Comparison of ENCODE assay signal across 1 cellular context in genomic region chr9:112061152-112061740, GRCh38.
TF ChIP-seq lines count a peak whose summit lies in the region.

No MANE protein-coding gene starts in this region.

TF ChIP-seq in K562, 482 proteins besides CTCF, POLR2A, EP300 and RAD21 (continued from another document and continues in another):
- TF ChIP-seq RREB1 (CRISPR knock-in tag; IDR thresholded peaks at IDR 0.05) (peak; percentile 56; the same call in 1 of the 2 replicates), ZNF253 (CRISPR knock-in tag; conservative IDR thresholded peaks at IDR 0.05) (no peak), L3MBTL2 (IDR thresholded peaks at IDR 0.05) (peak; percentile 25; the same call in 1 of the 2 replicates), NCOA6 (IDR thresholded peaks at IDR 0.05) (no peak), ZC3H11A (IDR thresholded peaks at IDR 0.05; ENCODE audit: low read depth, low read length) (no peak), ZNF408 (CRISPR knock-in tag; IDR thresholded peaks at IDR 0.05; ENCODE audit: low read depth) (no peak), CSDE1 (IDR thresholded peaks at IDR 0.05) (no peak), ZNF280B (CRISPR knock-in tag; IDR thresholded peaks at IDR 0.05) (no peak), ZNF75A (CRISPR knock-in tag; IDR thresholded peaks at IDR 0.05) (no peak), ELK1 (CRISPR knock-in tag; IDR thresholded peaks at IDR 0.05) (no peak), TAF1 (IDR thresholded peaks at IDR 0.05; ENCODE audit: control insufficient read depth, extremely low read depth, insufficient read depth, low read length, severe bottlenecking) (no peak), NR4A1 (CRISPR knock-in tag; IDR thresholded peaks at IDR 0.05) (no peak), NR4A1 (tag; IDR thresholded peaks at IDR 0.05) (no peak), CBX5 (IDR thresholded peaks at IDR 0.05; ENCODE audit: borderline replicate concordance, low read depth) (no peak), ZNF121 (CRISPR knock-in tag; conservative IDR thresholded peaks at IDR 0.05) (no peak), E2F1 (CRISPR knock-in tag; IDR thresholded peaks at IDR 0.05) (no peak), CAMTA2 (CRISPR knock-in tag; conservative IDR thresholded peaks at IDR 0.05) (no peak), CXXC5 (CRISPR knock-in tag; IDR thresholded peaks at IDR 0.05) (0 out of 2 replicates have a peak, but pooled peaks have one; percentile 24), NCOR1 (IDR thresholded peaks at IDR 0.05) (no peak; the same call in 1 of the 2 replicates), CTBP1 (IDR thresholded peaks at IDR 0.05; ENCODE audit: borderline replicate concordance) (peak; percentile 18; the same call in 1 of the 2 replicates), ELF2 (CRISPR knock-in tag; IDR thresholded peaks at IDR 0.05) (peak; percentile 44; the same call in 1 of the 2 replicates), ZNF140 (CRISPR knock-in tag; IDR thresholded peaks at IDR 0.05) (no peak), ZNF639 (CRISPR knock-in tag; conservative IDR thresholded peaks at IDR 0.05 in 1 of 2, IDR thresholded peaks at IDR 0.05 in 1 of 2) (peak in 1 of 2 experiments; percentile 86; a peak in 2 of 4 replicates), HOXB6 (CRISPR knock-in tag; IDR thresholded peaks at IDR 0.05; ENCODE audit: borderline replicate concordance) (no peak), ETS1 (conservative IDR thresholded peaks at IDR 0.05; ENCODE audit: control insufficient read depth, low read depth, low read length) (no peak), KLF1 (tag; IDR thresholded peaks at IDR 0.05) (no peak), ZNF24 (IDR thresholded peaks at IDR 0.05) (no peak), ATF2 (CRISPR knock-in tag; IDR thresholded peaks at IDR 0.05) (peak; percentile 26; the same call in 1 of the 2 replicates), ZNF217 (CRISPR knock-in tag; IDR thresholded peaks at IDR 0.05) (no peak), ZNF184 (CRISPR knock-in tag; IDR thresholded peaks at IDR 0.05) (no peak), FOXJ3 (CRISPR knock-in tag; IDR thresholded peaks at IDR 0.05) (no peak), RCOR1 (IDR thresholded peaks at IDR 0.05; ENCODE audit: borderline replicate concordance in 1 of 2, low read depth in 2 of 2, low read length in 2 of 2) (peak in 1 of 2 experiments; percentile 27; a peak in 1 of 4 replicates), POLR3A (IDR thresholded peaks at IDR 0.05; ENCODE audit: borderline replicate concordance, extremely low read depth, insufficient read depth, insufficient read length) (no peak), ZNF778 (CRISPR knock-in tag; IDR thresholded peaks at IDR 0.05) (no peak)
- TF ChIP-seq, protein P1, sequence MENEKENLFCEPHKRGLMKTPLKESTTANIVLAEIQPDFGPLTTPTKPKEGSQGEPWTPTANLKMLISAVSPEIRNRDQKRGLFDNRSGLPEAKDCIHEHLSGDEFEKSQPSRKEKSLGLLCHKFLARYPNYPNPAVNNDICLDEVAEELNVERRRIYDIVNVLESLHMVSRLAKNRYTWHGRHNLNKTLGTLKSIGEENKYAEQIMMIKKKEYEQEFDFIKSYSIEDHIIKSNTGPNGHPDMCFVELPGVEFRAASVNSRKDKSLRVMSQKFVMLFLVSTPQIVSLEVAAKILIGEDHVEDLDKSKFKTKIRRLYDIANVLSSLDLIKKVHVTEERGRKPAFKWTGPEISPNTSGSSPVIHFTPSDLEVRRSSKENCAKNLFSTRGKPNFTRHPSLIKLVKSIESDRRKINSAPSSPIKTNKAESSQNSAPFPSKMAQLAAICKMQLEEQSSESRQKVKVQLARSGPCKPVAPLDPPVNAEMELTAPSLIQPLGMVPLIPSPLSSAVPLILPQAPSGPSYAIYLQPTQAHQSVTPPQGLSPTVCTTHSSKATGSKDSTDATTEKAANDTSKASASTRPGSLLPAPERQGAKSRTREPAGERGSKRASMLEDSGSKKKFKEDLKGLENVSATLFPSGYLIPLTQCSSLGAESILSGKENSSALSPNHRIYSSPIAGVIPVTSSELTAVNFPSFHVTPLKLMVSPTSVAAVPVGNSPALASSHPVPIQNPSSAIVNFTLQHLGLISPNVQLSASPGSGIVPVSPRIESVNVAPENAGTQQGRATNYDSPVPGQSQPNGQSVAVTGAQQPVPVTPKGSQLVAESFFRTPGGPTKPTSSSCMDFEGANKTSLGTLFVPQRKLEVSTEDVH (IDR thresholded peaks at IDR 0.05; ENCODE audit: low read depth, partially characterized antibody) = peak; percentile 34
- TF ChIP-seq, protein P2, sequence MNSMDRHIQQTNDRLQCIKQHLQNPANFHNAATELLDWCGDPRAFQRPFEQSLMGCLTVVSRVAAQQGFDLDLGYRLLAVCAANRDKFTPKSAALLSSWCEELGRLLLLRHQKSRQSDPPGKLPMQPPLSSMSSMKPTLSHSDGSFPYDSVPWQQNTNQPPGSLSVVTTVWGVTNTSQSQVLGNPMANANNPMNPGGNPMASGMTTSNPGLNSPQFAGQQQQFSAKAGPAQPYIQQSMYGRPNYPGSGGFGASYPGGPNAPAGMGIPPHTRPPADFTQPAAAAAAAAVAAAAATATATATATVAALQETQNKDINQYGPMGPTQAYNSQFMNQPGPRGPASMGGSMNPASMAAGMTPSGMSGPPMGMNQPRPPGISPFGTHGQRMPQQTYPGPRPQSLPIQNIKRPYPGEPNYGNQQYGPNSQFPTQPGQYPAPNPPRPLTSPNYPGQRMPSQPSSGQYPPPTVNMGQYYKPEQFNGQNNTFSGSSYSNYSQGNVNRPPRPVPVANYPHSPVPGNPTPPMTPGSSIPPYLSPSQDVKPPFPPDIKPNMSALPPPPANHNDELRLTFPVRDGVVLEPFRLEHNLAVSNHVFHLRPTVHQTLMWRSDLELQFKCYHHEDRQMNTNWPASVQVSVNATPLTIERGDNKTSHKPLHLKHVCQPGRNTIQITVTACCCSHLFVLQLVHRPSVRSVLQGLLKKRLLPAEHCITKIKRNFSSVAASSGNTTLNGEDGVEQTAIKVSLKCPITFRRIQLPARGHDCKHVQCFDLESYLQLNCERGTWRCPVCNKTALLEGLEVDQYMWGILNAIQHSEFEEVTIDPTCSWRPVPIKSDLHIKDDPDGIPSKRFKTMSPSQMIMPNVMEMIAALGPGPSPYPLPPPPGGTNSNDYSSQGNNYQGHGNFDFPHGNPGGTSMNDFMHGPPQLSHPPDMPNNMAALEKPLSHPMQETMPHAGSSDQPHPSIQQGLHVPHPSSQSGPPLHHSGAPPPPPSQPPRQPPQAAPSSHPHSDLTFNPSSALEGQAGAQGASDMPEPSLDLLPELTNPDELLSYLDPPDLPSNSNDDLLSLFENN (IDR thresholded peaks at IDR 0.05; ENCODE audit: low read depth in 2 of 2, low read length in 2 of 2) = no peak
- TF ChIP-seq, protein P3, sequence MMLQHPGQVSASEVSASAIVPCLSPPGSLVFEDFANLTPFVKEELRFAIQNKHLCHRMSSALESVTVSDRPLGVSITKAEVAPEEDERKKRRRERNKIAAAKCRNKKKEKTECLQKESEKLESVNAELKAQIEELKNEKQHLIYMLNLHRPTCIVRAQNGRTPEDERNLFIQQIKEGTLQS (IDR thresholded peaks at IDR 0.05) = peak; percentile 94
- TF ChIP-seq, protein P3 (CRISPR knock-in tag; conservative IDR thresholded peaks at IDR 0.05) = no peak
